Comparison of ENCODE assay signal across 8 cellular contexts in genomic region chr11:133078591-133079179, GRCh38.
DNase-seq lines count a peak whose midpoint lies in the region; ATAC-seq and TF ChIP-seq lines count a peak whose summit lies in the region.

No MANE protein-coding gene starts in this region.

- H3K4me3 ChIP-seq in AG04449 (ENCODE audit: low read depth, low read length) (no peak overlapping the region), PC-3 (ENCODE audit: low read length) (no peak overlapping the region), ovary (no peak overlapping the region)

- POLR2A ChIA-PET in AG04449 (lab: Yijun Ruan, JAX) (no interaction called here), GM10248 (lab: Yijun Ruan, JAX) (no interaction called here), PC-3 (lab: Charles Lee; ENCODE audit: unreplicated experiment) (no interaction called here)

- no peaks in the 10 kb centered on the region for H3K79me2 ChIP-seq in PC-3 (ENCODE audit: low read length)

- H3K27ac ChIP-seq in PC-3 (ENCODE audit: low read length) = no peak overlapping the region
- no peak overlapping the region for H3K27ac ChIP-seq in ovary

- no peak overlapping the region for H3K9ac ChIP-seq in PC-3 (ENCODE audit: low read length)

- CTCF ChIA-PET in AG04449 (lab: Yijun Ruan, JAX) = interaction anchor here (0.7 to 10.9 kb wide), 19 partner anchors 9 to 1390 kb away, joined by 3 to 167 read pairs (median 4); no protein-coding TSS in a partner anchor
- CTCF ChIA-PET in GM10248 (lab: Yijun Ruan, JAX) = interaction anchor here (0.6 to 7.8 kb wide), 12 partner anchors 8 to 764 kb away, joined by 3 to 65 read pairs (median 4); no protein-coding TSS in a partner anchor
- CTCF ChIA-PET in PC-3 (lab: Charles Lee) = interaction anchor here (0.6 kb wide), 1 partner anchor 73 kb away, joined by 3 read pairs; no protein-coding TSS in a partner anchor

- 14 to 24% (median 15%) methylated on average over 20 of the region's 20 CpGs for WGBS in ovary, 3 donors

- no TSS peak for BruUV-seq in PC-3 (replicated peaks; lab: Mats Ljungman, UMichigan)

- TF ChIP-seq CTCF in AG04449 (IDR thresholded peaks at IDR 0.05; ENCODE audit: insufficient read depth, low read length, missing control alignments) (peak; percentile 83), GM10248 (IDR thresholded peaks at IDR 0.05; ENCODE audit: control extremely low read depth, extremely low read depth, low read depth, missing control alignments) (peak; percentile 85), PC-3 (conservative IDR thresholded peaks at IDR 0.05; ENCODE audit: low read depth, low read length) (peak; percentile 92), ovary (IDR thresholded peaks at IDR 0.05) (no peak)

- peak; percentile 33 for ATAC-seq in HG03520 (IDR thresholded peaks at IDR 0.05; ENCODE audit: unreplicated experiment)
- ATAC-seq in PC-3 = peak; percentile 86
- no peak for ATAC-seq in activated CD4-positive, CD25-positive, alpha-beta regulatory T cell treated with anti-CD3 and anti-CD28 coated beads, Interleukin-2, amount 50 U/mL, for 24 hours

- no peak for TF ChIP-seq EP300 in ovary (IDR thresholded peaks at IDR 0.05)

- TF ChIP-seq POLR2A in ovary (IDR thresholded peaks at IDR 0.05) = no peak

- intact Hi-C loops in PC-3 (cut with micrococcal nuclease) = loop anchor here (1.0 to 2.0 kb wide), 2 partner anchors 85 to 756 kb away; no protein-coding TSS in a partner anchor
- intact Hi-C loops in ovary (cut with DNase I) = no loop called here

- H3K4me2 ChIP-seq in PC-3 (ENCODE audit: low read length) = peak overlapping the region; percentile 17; the same call in 1 of the 2 replicates

- no peaks in the 10 kb centered on the region for H3F3A ChIP-seq in PC-3 (ENCODE audit: low read length, unreplicated experiment)

- no peaks in the 10 kb centered on the region for H3K36me3 ChIP-seq in PC-3 (ENCODE audit: low read depth, low read length)
- no peaks in the 10 kb centered on the region for H3K36me3 ChIP-seq in ovary

- H4K20me1 ChIP-seq in PC-3 (ENCODE audit: low read length) = no peaks in the 10 kb centered on the region

- no peak for DNase-seq in AG04449 (ENCODE audit: low read depth, low spot score)
- DNase-seq in GM10248 (ENCODE audit: extremely low spot score) = peak; percentile 61
- peak; percentile 64 for DNase-seq in PC-3
- peak; percentile 78 for DNase-seq in ecto neural progenitor cell (ENCODE audit: low spot score)
- DNase-seq in midbrain (lab: John Stamatoyannopoulos, UW) = peak; percentile 66
- DNase-seq in ovary = no peak

- no peaks in the 10 kb centered on the region for H3K4me1 ChIP-seq in PC-3 (ENCODE audit: insufficient read depth, low read length)
- no peaks in the 10 kb centered on the region for H3K4me1 ChIP-seq in ovary (ENCODE audit: insufficient read depth)

- no peaks in the 10 kb centered on the region for H3K9me2 ChIP-seq in PC-3 (replicated peaks; ENCODE audit: low read length)

- no peaks in the 10 kb centered on the region for H3K9me3 ChIP-seq in PC-3 (ENCODE audit: low read length)
- H3K9me3 ChIP-seq in ovary = no peaks in the 10 kb centered on the region

- peak overlapping the region; percentile 27; the same call in 1 of the 2 replicates for H2AFZ ChIP-seq in PC-3 (ENCODE audit: low read length)

- H3K27me3 ChIP-seq in PC-3 (ENCODE audit: low read length) = peaks cover 54% of the 10 kb centered on the region
- H3K27me3 ChIP-seq in ovary = no peaks in the 10 kb centered on the region

Comparison
In these comparisons a context has a peak if more than half of its experiments do, and no peak if none do; other contexts are left out.
1. DNase-seq: peak in GM10248 (single experiment), PC-3 (single experiment), ecto neural progenitor cell (single experiment) and midbrain (single experiment); none in AG04449 (single experiment) and ovary (0 of 5).
2. CTCF ChIP-seq: peak in AG04449 (single experiment), GM10248 (single experiment) and PC-3 (single experiment); none in ovary (0 of 3).
3. ATAC-seq: peak in HG03520 (single experiment) and PC-3 (single experiment); none in activated CD4-positive, CD25-positive, alpha-beta regulatory T cell treated with anti-CD3 and anti-CD28 coated beads, Interleukin-2, amount 50 U/mL, for 24 hours (0 of 2).